8 cellular contexts compared by ENCODE assay signal in genomic region chr2:201780674-201781582, GRCh38. TPM values are rescaled to one million over a fixed set of nuclear protein-coding genes. Genes with fewer than 3 reads are reported as not detected.
DNase-seq lines count a peak whose midpoint lies in the region; ATAC-seq and TF ChIP-seq lines count a peak whose summit lies in the region.

Gene ALS2, minus strand, starts transcription at chr2:201780933. Its CDS starts 12,048 bp downstream, at chr2:201768885.

- H3K9me3 ChIP-seq in Panc1 (ENCODE audit: control insufficient read depth, insufficient read depth, low read depth, low read length) (no peaks in the 10 kb centered on the region), esophagus muscularis mucosa (no peaks in the 10 kb centered on the region), muscle layer of duodenum (ENCODE audit: control insufficient read depth in 1 of 2, low read length in 2 of 2) (no peaks in the 10 kb centered on the region)

- CTCF ChIA-PET in Panc1 (lab: Charles Lee), result interaction anchor here (0.6 kb wide), 1 partner anchor 49 kb away, joined by 3 read pairs; no protein-coding TSS in a partner anchor

- H3K27me3 ChIP-seq in Panc1 (ENCODE audit: control insufficient read depth, insufficient read depth, low read length) (no peaks in the 10 kb centered on the region), esophagus muscularis mucosa (no peaks in the 10 kb centered on the region), muscle layer of duodenum (ENCODE audit: low read depth, low read length) (no peaks in the 10 kb centered on the region)

- under 1% methylated on average over 39 of the region's 63 CpGs for WGBS in esophagus muscularis mucosa

- TF ChIP-seq EP300 in esophagus muscularis mucosa (IDR thresholded peaks at IDR 0.05), result no peak

- TF ChIP-seq CTCF in Panc1 (IDR thresholded peaks at IDR 0.05) (no peak), esophagus muscularis mucosa (IDR thresholded peaks at IDR 0.05) (peak in 1 of 3 experiments; percentile 10)

- peaks cover 30% of the 10 kb centered on the region for H3K4me1 ChIP-seq in Panc1 (ENCODE audit: control insufficient read depth, insufficient read depth, low read length)
- peaks cover 23 to 31% (median 28%) of the 10 kb centered on the region in 4 donors for H3K4me1 ChIP-seq in esophagus muscularis mucosa
- H3K4me1 ChIP-seq in muscle layer of duodenum (ENCODE audit: control insufficient read depth in 1 of 2, insufficient read depth in 2 of 2, low read length in 2 of 2), result peaks cover 7 to 12% of the 10 kb centered on the region in 2 donors

- H3K27ac ChIP-seq in Panc1 (ENCODE audit: low read length) (peak within 1 kb of the TSS; percentile 95), esophagus muscularis mucosa (replicated peaks in 1 of 4) (peak within 1 kb of the TSS; percentile 88 to 93 (median 90)), muscle layer of duodenum (ENCODE audit: low read length) (peak within 1 kb of the TSS; percentile 78)

- no peaks in the 10 kb centered on the region; the same call in none of the 2 replicates for H3K36me3 ChIP-seq in Panc1 (ENCODE audit: control insufficient read depth, insufficient read depth, low read length)
- no peaks in the 10 kb centered on the region for H3K36me3 ChIP-seq in esophagus muscularis mucosa
- H3K36me3 ChIP-seq in muscle layer of duodenum (ENCODE audit: control insufficient read depth in 1 of 2, insufficient read depth in 2 of 2, low read length in 2 of 2), result no peaks in the 10 kb centered on the region

- peak within 1 kb of the TSS; percentile 73 to 99 for H3K4me3 ChIP-seq in Panc1 (ENCODE audit: low read depth in 2 of 2, low read length in 2 of 2)
- peak within 1 kb of the TSS; percentile 78 to 89 (median 80) for H3K4me3 ChIP-seq in esophagus muscularis mucosa
- H3K4me3 ChIP-seq in muscle layer of duodenum (ENCODE audit: low read depth in 1 of 2, low read length in 2 of 2), result peak within 1 kb of the TSS; percentile 89 to 95

- in situ Hi-C loops in Panc1 (cut with HindIII; ENCODE audit: low pct_unique_long_range_greater_than_20kb, low sequenced_read_pairs), result no loop called here

- peak; percentile 97 for ATAC-seq in GM21723 (IDR thresholded peaks at IDR 0.05; ENCODE audit: unreplicated experiment)
- peak; percentile 97 for ATAC-seq in Panc1

- intact Hi-C loops in Panc1 (cut with micrococcal nuclease; ENCODE audit: unreplicated experiment) (no loop called here), esophagus muscularis mucosa (cut with DNase I) (no loop called here)

- no peak for TF ChIP-seq POLR2A in esophagus muscularis mucosa (IDR thresholded peaks at IDR 0.05; ENCODE audit: low read depth)

- DNase-seq in DMS53 (lab: John Stamatoyannopoulos, UW) (peak; percentile 100), KG1 (lab: John Stamatoyannopoulos, UW) (peak; percentile 95), Panc1 (ENCODE audit: low read depth, low spot score) (peak; percentile 99), esophagus muscularis mucosa (ENCODE audit: extremely low spot score) (peak; percentile 99)
- peak; percentile 96 to 97 for DNase-seq in activated T-cell treated with anti-CD3 and anti-CD28 coated beads, Interleukin-2, amount 50 U/mL, for 48 hours
- DNase-seq in stimulated activated CD8-positive, alpha-beta memory T cell treated with anti-CD3 and anti-CD28 coated beads, Interleukin-7, amount 100 ng/mL, for 4 hours (ENCODE audit: low read depth in 2 of 2), result peak; percentile 87 to 89

- no TSS peak for BruUV-seq in Panc1 (replicated peaks; lab: Mats Ljungman, UMichigan)

- POLR2A ChIA-PET in Panc1 (lab: Charles Lee), result interaction anchor here (0.6 to 1.1 kb wide), 2 partner anchors 12 to 105 kb away, joined by 3 to 9 read pairs; no protein-coding TSS in a partner anchor

RNA-seq across cellular contexts. Expression of gene ALS2, which starts in this region (rescaled TPM):
- 47.5 TPM for total RNA-seq in Panc1 (2021; ENCODE audit: unreplicated experiment)
- 17.5 TPM for polyA plus RNA-seq in Panc1 (2012; ENCODE audit: insufficient read length)
- 10 to 100 TPM; 12.6 to 22.4 (median 17.0) TPM for total RNA-seq in esophagus muscularis mucosa

Comparison
In these comparisons a context has a peak if more than half of its experiments do, and no peak if none do; other contexts are left out.
1. Peak in every context shown above with its lines: DNase-seq, ATAC-seq, H3K4me3 ChIP-seq and H3K27ac ChIP-seq.